ENCODE assay signal across 1 cellular context in genomic region chr16:2009302-2009711, GRCh38.
TF ChIP-seq lines count a peak whose summit lies in the region.

No MANE protein-coding gene starts in this region.

TF ChIP-seq in HepG2, 621 proteins besides CTCF, POLR2A, EP300 and RAD21:
- no peak for TF ChIP-seq ZNF75D (CRISPR knock-in tag; IDR thresholded peaks at IDR 0.05; ENCODE audit: borderline replicate concordance)
- TF ChIP-seq KMT2A (CRISPR knock-in tag; IDR thresholded peaks at IDR 0.05) = peak; percentile 9; the same call in 1 of the 2 replicates
- no peak for TF ChIP-seq ZNF44 (CRISPR knock-in tag; IDR thresholded peaks at IDR 0.05)
- TF ChIP-seq ARID4A (CRISPR knock-in tag; IDR thresholded peaks at IDR 0.05; ENCODE audit: borderline replicate concordance) = peak; percentile 16
- 0 out of 2 replicates have a peak, but pooled peaks have one; percentile 15 for TF ChIP-seq ATF7-NPFF (CRISPR knock-in tag; IDR thresholded peaks at IDR 0.05; ENCODE audit: low read depth)
- TF ChIP-seq ZNF12 (CRISPR knock-in tag; IDR thresholded peaks at IDR 0.05) = no peak
- 0 out of 2 replicates have a peak, but pooled peaks have one; percentile 13 for TF ChIP-seq KDM5A (IDR thresholded peaks at IDR 0.05; ENCODE audit: borderline replicate concordance, low read length)
- TF ChIP-seq BORCS8-MEF2B (CRISPR knock-in tag; IDR thresholded peaks at IDR 0.05) = no peak
- no peak for TF ChIP-seq LRRFIP1 (CRISPR knock-in tag; conservative IDR thresholded peaks at IDR 0.05)
- TF ChIP-seq ZNF142 (CRISPR knock-in tag; IDR thresholded peaks at IDR 0.05) = 0 out of 2 replicates have a peak, but pooled peaks have one; percentile 6
- TF ChIP-seq ELK4 (CRISPR knock-in tag; IDR thresholded peaks at IDR 0.05; ENCODE audit: borderline replicate concordance) = no peak
- 0 out of 2 replicates have a peak, but pooled peaks have one; percentile 4 for TF ChIP-seq SP4 (CRISPR knock-in tag; IDR thresholded peaks at IDR 0.05)
- no peak for TF ChIP-seq KDM4B (CRISPR knock-in tag; IDR thresholded peaks at IDR 0.05)
- TF ChIP-seq HNRNPLL (IDR thresholded peaks at IDR 0.05; ENCODE audit: low read depth, low read length, poor library complexity, severe bottlenecking) = peak; percentile 74
- no peak for TF ChIP-seq ZNF234 (CRISPR knock-in tag; conservative IDR thresholded peaks at IDR 0.05)
- TF ChIP-seq CBFB (CRISPR knock-in tag; IDR thresholded peaks at IDR 0.05) = 0 out of 2 replicates have a peak, but pooled peaks have one; percentile 8
- TF ChIP-seq ZNF3 (CRISPR knock-in tag; IDR thresholded peaks at IDR 0.05) = no peak
- TF ChIP-seq ZNF547 (CRISPR knock-in tag; IDR thresholded peaks at IDR 0.05) = peak; percentile 15; the same call in 1 of the 2 replicates
- 0 out of 2 replicates have a peak, but pooled peaks have one; percentile 33 for TF ChIP-seq MEIS2 (CRISPR knock-in tag; IDR thresholded peaks at IDR 0.05)
- TF ChIP-seq ARNT2 (CRISPR knock-in tag; IDR thresholded peaks at IDR 0.05; ENCODE audit: low read depth) = 0 out of 2 replicates have a peak, but pooled peaks have one; percentile 14
- no peak for TF ChIP-seq RFX5 (IDR thresholded peaks at IDR 0.05; ENCODE audit: low read depth, low read length)
- TF ChIP-seq ZSCAN25 (CRISPR knock-in tag; IDR thresholded peaks at IDR 0.05) = peak; percentile 61; the same call in 1 of the 2 replicates
- 0 out of 2 replicates have a peak, but pooled peaks have one; percentile 12 for TF ChIP-seq ZNF891 (CRISPR knock-in tag; IDR thresholded peaks at IDR 0.05)
